ENCODE assay signal across 8 cellular contexts in genomic region chr9:120936011-120936763, GRCh38. TPM values are rescaled to one million over a fixed set of nuclear protein-coding genes. Genes with fewer than 3 reads are reported as not detected.
DNase-seq lines count a peak whose midpoint lies in the region; ATAC-seq and TF ChIP-seq lines count a peak whose summit lies in the region.

No MANE protein-coding gene starts in this region.

- H3K4me1 ChIP-seq in neutrophil (ENCODE audit: control insufficient read depth in 1 of 2, insufficient read depth in 1 of 2, low read depth in 1 of 2, low read length in 1 of 2) = peaks cover 35 to 37% of the 10 kb centered on the region in 2 experiments

- peak; percentile 96 for TF ChIP-seq CTCF in fibroblast of villous mesenchyme (IDR thresholded peaks at IDR 0.05; ENCODE audit: insufficient read depth, low read depth, low read length)
- TF ChIP-seq CTCF in neutrophil (IDR thresholded peaks at IDR 0.05) = peak; percentile 78

- H3K27me3 ChIP-seq in MG63 (no peaks in the 10 kb centered on the region), neutrophil (no peaks in the 10 kb centered on the region)

- peak overlapping the region; percentile 49 for H3K27ac ChIP-seq in neutrophil

- no peaks in the 10 kb centered on the region for H3K9me3 ChIP-seq in MG63
- H3K9me3 ChIP-seq in neutrophil = no peaks in the 10 kb centered on the region

- DNase-seq in CD1c-positive myeloid dendritic cell (ENCODE audit: extremely low spot score) = peak; percentile 93
- DNase-seq in MG63 = peak; percentile 93
- DNase-seq in SIG-M5 (lab: John Stamatoyannopoulos, UW) = peak; percentile 16
- DNase-seq in activated gamma-delta T cell treated with Interleukin-2 at 50 U/mL for 16 hours = peak; percentile 90
- peak; percentile 98 for DNase-seq in fibroblast of villous mesenchyme (ENCODE audit: low read depth)
- peak; percentile 96 for DNase-seq in stromal cell of bone marrow (ENCODE audit: low read depth)

- H3K4me3 ChIP-seq in MG63 (peak overlapping the region; percentile 17), fibroblast of villous mesenchyme (ENCODE audit: low read depth, low read length) (peak overlapping the region; percentile 49), neutrophil (ENCODE audit: low read depth in 1 of 2, low read length in 1 of 2) (no peak overlapping the region)

- ATAC-seq in GM21381 (IDR thresholded peaks at IDR 0.05; ENCODE audit: unreplicated experiment) = peak; percentile 34

- no peaks in the 10 kb centered on the region for H3K36me3 ChIP-seq in MG63
- no peaks in the 10 kb centered on the region for H3K36me3 ChIP-seq in neutrophil

RNA-seq across cellular contexts. Expression of gene TRAF1, which starts 9.6 kb away (rescaled TPM):
- total RNA-seq in MG63 (2014; rRNA removed; shearing (Covaris generic); ENCODE audit: low replicate concordance) = 0.67 and 0.79 TPM in 2 replicates
- total RNA-seq in fibroblast of villous mesenchyme = 0.86 and 1.6 TPM in 2 replicates

RNA-seq across cellular contexts. Expression of gene PHF19, which starts 59.2 kb away (rescaled TPM):
- 51.5 and 76.6 TPM in 2 replicates for total RNA-seq in MG63 (2014; rRNA removed; shearing (Covaris generic); ENCODE audit: low replicate concordance)
- 27.1 and 35.8 TPM in 2 replicates for total RNA-seq in fibroblast of villous mesenchyme

Comparison
In these comparisons a context has a peak if more than half of its experiments do, and no peak if none do; other contexts are left out.
1. DNase-seq: peak in every context shown above with its lines; median percentile 98 in fibroblast of villous mesenchyme; 96 in stromal cell of bone marrow; 93 in CD1c-positive myeloid dendritic cell; 93 in MG63; 90 in activated gamma-delta T cell treated with Interleukin-2 at 50 U/mL for 16 hours; 16 in SIG-M5.
2. H3K4me3 ChIP-seq: peak in MG63 (single experiment) and fibroblast of villous mesenchyme (single experiment); none in neutrophil (0 of 2).